ENCODE assay signal across 1 cellular context in the genomic region with DNA sequence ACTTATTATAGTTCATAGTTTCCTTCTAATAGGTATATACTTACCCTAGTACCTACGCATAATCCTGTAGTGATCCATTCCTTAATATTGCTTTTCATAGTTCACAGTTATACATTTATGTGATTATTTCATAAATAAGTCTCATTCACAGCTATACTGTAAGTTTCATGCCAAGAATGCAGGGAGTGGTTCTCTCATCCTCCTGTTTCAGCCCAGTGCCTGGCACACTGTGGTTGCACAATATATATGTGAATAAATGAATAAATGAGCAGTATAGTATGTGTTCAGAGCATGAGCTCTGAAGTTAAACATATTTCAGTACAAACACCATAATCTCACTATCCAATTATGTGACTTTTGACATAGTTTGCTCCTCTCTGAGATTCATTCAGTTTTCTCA.
TF ChIP-seq lines count a peak whose summit lies in the region.

No MANE protein-coding gene starts in this region.

TF ChIP-seq in HepG2, 621 proteins besides CTCF, POLR2A, EP300 and RAD21 (continued from another document):
- no peak for TF ChIP-seq HMGXB3 (CRISPR knock-in tag; IDR thresholded peaks at IDR 0.05; ENCODE audit: borderline replicate concordance)
- peak; percentile 36; the same call in 1 of the 2 replicates for TF ChIP-seq CEBPB (IDR thresholded peaks at IDR 0.05; ENCODE audit: borderline replicate concordance, low read depth, low read length)
- TF ChIP-seq SRSF9 (IDR thresholded peaks at IDR 0.05; ENCODE audit: borderline replicate concordance, insufficient read depth, low read depth, low read length, poor library complexity, severe bottlenecking), result no peak
- TF ChIP-seq, protein P1, sequence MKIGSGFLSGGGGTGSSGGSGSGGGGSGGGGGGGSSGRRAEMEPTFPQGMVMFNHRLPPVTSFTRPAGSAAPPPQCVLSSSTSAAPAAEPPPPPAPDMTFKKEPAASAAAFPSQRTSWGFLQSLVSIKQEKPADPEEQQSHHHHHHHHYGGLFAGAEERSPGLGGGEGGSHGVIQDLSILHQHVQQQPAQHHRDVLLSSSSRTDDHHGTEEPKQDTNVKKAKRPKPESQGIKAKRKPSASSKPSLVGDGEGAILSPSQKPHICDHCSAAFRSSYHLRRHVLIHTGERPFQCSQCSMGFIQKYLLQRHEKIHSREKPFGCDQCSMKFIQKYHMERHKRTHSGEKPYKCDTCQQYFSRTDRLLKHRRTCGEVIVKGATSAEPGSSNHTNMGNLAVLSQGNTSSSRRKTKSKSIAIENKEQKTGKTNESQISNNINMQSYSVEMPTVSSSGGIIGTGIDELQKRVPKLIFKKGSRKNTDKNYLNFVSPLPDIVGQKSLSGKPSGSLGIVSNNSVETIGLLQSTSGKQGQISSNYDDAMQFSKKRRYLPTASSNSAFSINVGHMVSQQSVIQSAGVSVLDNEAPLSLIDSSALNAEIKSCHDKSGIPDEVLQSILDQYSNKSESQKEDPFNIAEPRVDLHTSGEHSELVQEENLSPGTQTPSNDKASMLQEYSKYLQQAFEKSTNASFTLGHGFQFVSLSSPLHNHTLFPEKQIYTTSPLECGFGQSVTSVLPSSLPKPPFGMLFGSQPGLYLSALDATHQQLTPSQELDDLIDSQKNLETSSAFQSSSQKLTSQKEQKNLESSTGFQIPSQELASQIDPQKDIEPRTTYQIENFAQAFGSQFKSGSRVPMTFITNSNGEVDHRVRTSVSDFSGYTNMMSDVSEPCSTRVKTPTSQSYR (CRISPR knock-in tag; IDR thresholded peaks at IDR 0.05; ENCODE audit: borderline replicate concordance), result no peak
- no peak for TF ChIP-seq TARDBP (CRISPR knock-in tag; IDR thresholded peaks at IDR 0.05)
